ENCODE assay signal across 1 cellular context in the genomic region with DNA sequence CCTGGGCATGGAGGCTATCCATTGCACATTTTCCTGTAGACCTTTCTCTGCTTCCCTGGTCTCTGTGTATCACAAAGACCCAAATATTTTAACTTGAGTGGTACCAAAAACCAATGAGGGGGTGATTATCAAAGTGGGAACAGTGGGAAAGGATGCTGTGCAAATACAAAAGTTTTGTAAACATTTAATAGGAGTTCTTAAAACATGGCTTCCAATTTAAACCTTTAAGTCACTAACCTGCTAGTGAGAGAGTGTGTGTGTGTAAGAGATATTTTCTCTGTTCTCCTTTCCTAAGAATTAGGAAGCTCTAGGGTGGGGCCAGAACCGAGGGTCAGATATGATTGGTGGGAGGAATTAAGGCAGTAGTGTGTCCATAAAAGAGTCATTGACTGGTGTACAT.
TF ChIP-seq lines count a peak whose summit lies in the region.

No MANE protein-coding gene starts in this region.

TF ChIP-seq in K562, 482 proteins besides CTCF, POLR2A, EP300 and RAD21:
- TF ChIP-seq RBBP5 (IDR thresholded peaks at IDR 0.05; ENCODE audit: borderline replicate concordance, insufficient read depth, low read length, poor library complexity, severe bottlenecking) (no peak), SFPQ (IDR thresholded peaks at IDR 0.05; ENCODE audit: low read depth, low read length) (no peak)
- TF ChIP-seq, protein P1, sequence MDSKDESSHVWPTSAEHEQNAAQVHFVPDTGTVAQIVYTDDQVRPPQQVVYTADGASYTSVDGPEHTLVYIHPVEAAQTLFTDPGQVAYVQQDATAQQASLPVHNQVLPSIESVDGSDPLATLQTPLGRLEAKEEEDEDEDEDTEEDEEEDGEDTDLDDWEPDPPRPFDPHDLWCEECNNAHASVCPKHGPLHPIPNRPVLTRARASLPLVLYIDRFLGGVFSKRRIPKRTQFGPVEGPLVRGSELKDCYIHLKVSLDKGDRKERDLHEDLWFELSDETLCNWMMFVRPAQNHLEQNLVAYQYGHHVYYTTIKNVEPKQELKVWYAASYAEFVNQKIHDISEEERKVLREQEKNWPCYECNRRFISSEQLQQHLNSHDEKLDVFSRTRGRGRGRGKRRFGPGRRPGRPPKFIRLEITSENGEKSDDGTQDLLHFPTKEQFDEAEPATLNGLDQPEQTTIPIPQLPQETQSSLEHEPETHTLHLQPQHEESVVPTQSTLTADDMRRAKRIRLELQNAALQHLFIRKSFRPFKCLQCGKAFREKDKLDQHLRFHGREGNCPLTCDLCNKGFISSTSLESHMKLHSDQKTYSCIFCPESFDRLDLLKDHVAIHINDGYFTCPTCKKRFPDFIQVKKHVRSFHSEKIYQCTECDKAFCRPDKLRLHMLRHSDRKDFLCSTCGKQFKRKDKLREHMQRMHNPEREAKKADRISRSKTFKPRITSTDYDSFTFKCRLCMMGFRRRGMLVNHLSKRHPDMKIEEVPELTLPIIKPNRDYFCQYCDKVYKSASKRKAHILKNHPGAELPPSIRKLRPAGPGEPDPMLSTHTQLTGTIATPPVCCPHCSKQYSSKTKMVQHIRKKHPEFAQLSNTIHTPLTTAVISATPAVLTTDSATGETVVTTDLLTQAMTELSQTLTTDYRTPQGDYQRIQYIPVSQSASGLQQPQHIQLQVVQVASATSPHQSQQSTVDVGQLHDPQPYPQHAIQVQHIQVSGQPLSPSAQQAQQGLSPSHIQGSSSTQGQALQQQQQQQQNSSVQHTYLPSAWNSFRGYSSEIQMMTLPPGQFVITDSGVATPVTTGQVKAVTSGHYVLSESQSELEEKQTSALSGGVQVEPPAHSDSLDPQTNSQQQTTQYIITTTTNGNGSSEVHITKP (IDR thresholded peaks at IDR 0.05; ENCODE audit: partially characterized antibody), result peak; percentile 79
